In the genomic region with DNA sequence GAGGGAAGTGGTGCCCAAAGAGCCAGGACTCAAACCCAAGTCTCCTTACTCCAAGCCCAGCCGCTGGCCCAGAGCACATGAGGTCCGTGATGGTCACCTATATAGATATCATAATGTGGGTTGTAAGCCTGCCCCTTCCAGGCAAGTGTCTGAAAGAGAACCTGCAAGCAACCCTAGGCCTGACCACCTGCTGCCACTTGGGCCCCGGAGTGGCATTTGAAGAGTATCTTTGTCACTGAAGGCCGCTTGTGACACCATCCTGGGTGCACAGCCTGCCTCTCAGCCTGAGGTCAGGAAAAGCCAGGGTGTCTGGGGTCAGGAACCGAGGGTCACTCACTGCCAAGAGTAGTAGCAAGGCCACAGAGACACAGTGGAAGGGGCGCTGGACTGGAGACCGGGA, we compare ENCODE assay signal across 32 cellular contexts. TPM values are rescaled to one million over a fixed set of nuclear protein-coding genes. Genes with fewer than 3 reads are reported as not detected.
"Had no signal": no experiment of that assay in that cellular context is flagged by ENCODE, and none has a peak within 500 bp of the region (broad histone marks: within the 10 kb centered on the region; RNA-seq: fewer than 3 reads in every experiment).

No MANE protein-coding gene starts in this region.

- H2AFZ ChIP-seq: parathyroid adenoma had no signal

- H3K9ac ChIP-seq: parathyroid adenoma had no signal

- H3K4me3 Mint-ChIP-seq: activated naive CD4-positive, alpha-beta T cell treated with anti-CD3 and anti-CD28 coated beads for 36 hours; activated naive CD8-positive, alpha-beta T cell treated with anti-CD3 and anti-CD28 coated beads, Interleukin-2, amount 10 ng/mL, durations not matched to agents 7 days and 5 days; activated T-cell treated with anti-CD3 and anti-CD28 coated beads, Interleukin-2, amount 50 U/mL, for 72 hours; brain; mesothelial cell of epicardium; naive B cell; neural crest cell; stimulated activated naive B cell treated with anti-CD40 and anti-IgM and Interleukin-4, amounts not matched to agents 10 μg/mL and 1 μg/mL and 100 μg/mL, for 72 hours; T-helper 1 cell treated with Interleukin-12 subunit alpha and Interleukin-12 subunit beta and Interleukin-4 antibody, amounts not matched to agents 30 μg/mL and 1 μg/mL, for 36 hours had no signal

- H3K4me1 Mint-ChIP-seq: brain; mesothelial cell of epicardium; naive B cell; neural crest cell; stimulated activated naive B cell treated with anti-CD40 and anti-IgM and Interleukin-4, amounts not matched to agents 10 μg/mL and 1 μg/mL and 100 μg/mL, for 72 hours had no signal

- H3K4me3 ChIP-seq: ascending aorta, cardiac muscle cell, gastroesophageal sphincter, psoas muscle, smooth muscle cell, tibial nerve had no signal

- H3K27ac ChIP-seq: ascending aorta, cardiac muscle cell, gastroesophageal sphincter, parathyroid adenoma, psoas muscle, tibial nerve had no signal

- H3K36me3 Mint-ChIP-seq: activated naive CD8-positive, alpha-beta T cell treated with anti-CD3 and anti-CD28 coated beads, Interleukin-2, amount 10 ng/mL, durations not matched to agents 7 days and 5 days; brain; mesothelial cell of epicardium; naive B cell; stimulated activated naive B cell treated with anti-CD40 and anti-IgM and Interleukin-4, amounts not matched to agents 10 μg/mL and 1 μg/mL and 100 μg/mL, for 72 hours had no signal

- H3K27me3 ChIP-seq: ascending aorta, cardiac muscle cell, tibial nerve had no signal

- H3K9me3 Mint-ChIP-seq: activated naive CD4-positive, alpha-beta T cell treated with anti-CD3 and anti-CD28 coated beads for 36 hours; activated naive CD8-positive, alpha-beta T cell treated with anti-CD3 and anti-CD28 coated beads, Interleukin-2, amount 10 ng/mL, durations not matched to agents 7 days and 5 days; activated T-cell treated with anti-CD3 and anti-CD28 coated beads, Interleukin-2, amount 50 U/mL, for 72 hours; naive B cell; neural crest cell; T-helper 1 cell treated with Interleukin-12 subunit alpha and Interleukin-12 subunit beta and Interleukin-4 antibody, amounts not matched to agents 30 μg/mL and 1 μg/mL, for 36 hours had no signal

- H3K9me3 ChIP-seq: ascending aorta, gastroesophageal sphincter, psoas muscle had no signal

- H3K36me3 ChIP-seq: ascending aorta, cardiac muscle cell, gastroesophageal sphincter, tibial nerve had no signal

- FAIRE-seq: endothelial cell of umbilical vein had no signal

- H3K79me2 ChIP-seq: parathyroid adenoma had no signal

- H3K4me2 ChIP-seq: smooth muscle cell had no signal

- H3K4me1 ChIP-seq: ascending aorta, gastroesophageal sphincter, parathyroid adenoma, psoas muscle, tibial nerve had no signal

- H3K27ac Mint-ChIP-seq: activated naive CD4-positive, alpha-beta T cell treated with anti-CD3 and anti-CD28 coated beads for 36 hours; activated naive CD8-positive, alpha-beta T cell treated with anti-CD3 and anti-CD28 coated beads, Interleukin-2, amount 10 ng/mL, durations not matched to agents 7 days and 5 days; activated T-cell treated with anti-CD3 and anti-CD28 coated beads, Interleukin-2, amount 50 U/mL, for 72 hours; brain; mesothelial cell of epicardium; naive B cell; stimulated activated naive B cell treated with anti-CD40 and anti-IgM and Interleukin-4, amounts not matched to agents 10 μg/mL and 1 μg/mL and 100 μg/mL, for 72 hours; T-helper 1 cell treated with Interleukin-12 subunit alpha and Interleukin-12 subunit beta and Interleukin-4 antibody, amounts not matched to agents 30 μg/mL and 1 μg/mL, for 36 hours had no signal

- ATAC-seq: activated T-cell treated with anti-CD3 and anti-CD28 coated beads, Interleukin-2, amount 50 U/mL, for 72 hours; gastroesophageal sphincter; psoas muscle; stimulated activated naive B cell treated with anti-CD40 and anti-IgM and Interleukin-4, amounts not matched to agents 10 μg/mL and 1 μg/mL and 100 μg/mL, for 72 hours had no signal

- DNase-seq: activated CD4-positive, alpha-beta T cell treated with anti-CD3 and anti-CD28 coated beads for 4 hours; activated CD4-positive, alpha-beta T cell treated with anti-CD3 and anti-CD28 coated beads, Interleukin-2, amount 50 U/mL, for 4 hours; activated naive CD4-positive, alpha-beta T cell treated with anti-CD3 and anti-CD28 coated beads for 36 hours; activated naive CD8-positive, alpha-beta T cell treated with anti-CD3 and anti-CD28 coated beads, Interleukin-2, amount 10 ng/mL, durations not matched to agents 7 days and 5 days; activated T-cell treated with anti-CD3 and anti-CD28 coated beads, Interleukin-2, amount 50 U/mL, for 72 hours; cerebellar nuclear complex; hippocampal formation; naive B cell; nucleus accumbens; psoas muscle; stimulated activated CD4-positive, alpha-beta T cell treated with anti-CD3 and anti-CD28 coated beads, Interleukin-15, amount 100 ng/mL, for 24 hours; stimulated activated CD4-positive, alpha-beta T cell treated with anti-CD3 and anti-CD28 coated beads, Interleukin-2, amount 100 ng/mL, for 24 hours; stimulated activated naive B cell treated with anti-CD40 and anti-IgM and Interleukin-4, amounts not matched to agents 10 μg/mL and 1 μg/mL and 100 μg/mL, for 72 hours; SW 1271; T-helper 9 cell had no signal

RNA-seq across cellular contexts. Expression of gene OTOG, which starts 32.4 kb away (rescaled TPM):
- total RNA-seq: activated naive CD4-positive, alpha-beta T cell treated with anti-CD3 and anti-CD28 coated beads for 36 hours; activated naive CD8-positive, alpha-beta T cell treated with anti-CD3 and anti-CD28 coated beads, Interleukin-2, amount 10 ng/mL, durations not matched to agents 7 days and 5 days; activated T-cell treated with anti-CD3 and anti-CD28 coated beads, Interleukin-2, amount 50 U/mL, for 72 hours; ascending aorta; endothelial cell of umbilical vein; fibroblast of lung; fibroblast of villous mesenchyme; gastroesophageal sphincter; kidney epithelial cell; lower leg skin; neural crest cell; psoas muscle; smooth muscle cell; tibial nerve had no signal
- polyA plus RNA-seq: cardiac muscle cell, endothelial cell of umbilical vein, esophagus, fibroblast of lung, psoas muscle, smooth muscle cell, urinary bladder had no signal

RNA-seq across cellular contexts. Expression of gene USH1C, which starts 35.2 kb away (rescaled TPM):
- total RNA-seq: activated naive CD4-positive, alpha-beta T cell treated with anti-CD3 and anti-CD28 coated beads for 36 hours; activated naive CD8-positive, alpha-beta T cell treated with anti-CD3 and anti-CD28 coated beads, Interleukin-2, amount 10 ng/mL, durations not matched to agents 7 days and 5 days; activated T-cell treated with anti-CD3 and anti-CD28 coated beads, Interleukin-2, amount 50 U/mL, for 72 hours; ascending aorta; endothelial cell of umbilical vein; fibroblast of lung; fibroblast of villous mesenchyme; neural crest cell; psoas muscle; smooth muscle cell; tibial nerve had no signal
- polyA plus RNA-seq: cardiac muscle cell, endothelial cell of umbilical vein, fibroblast of lung, smooth muscle cell had no signal
